Comparison of ENCODE assay signal across 9 cellular contexts in the genomic region with DNA sequence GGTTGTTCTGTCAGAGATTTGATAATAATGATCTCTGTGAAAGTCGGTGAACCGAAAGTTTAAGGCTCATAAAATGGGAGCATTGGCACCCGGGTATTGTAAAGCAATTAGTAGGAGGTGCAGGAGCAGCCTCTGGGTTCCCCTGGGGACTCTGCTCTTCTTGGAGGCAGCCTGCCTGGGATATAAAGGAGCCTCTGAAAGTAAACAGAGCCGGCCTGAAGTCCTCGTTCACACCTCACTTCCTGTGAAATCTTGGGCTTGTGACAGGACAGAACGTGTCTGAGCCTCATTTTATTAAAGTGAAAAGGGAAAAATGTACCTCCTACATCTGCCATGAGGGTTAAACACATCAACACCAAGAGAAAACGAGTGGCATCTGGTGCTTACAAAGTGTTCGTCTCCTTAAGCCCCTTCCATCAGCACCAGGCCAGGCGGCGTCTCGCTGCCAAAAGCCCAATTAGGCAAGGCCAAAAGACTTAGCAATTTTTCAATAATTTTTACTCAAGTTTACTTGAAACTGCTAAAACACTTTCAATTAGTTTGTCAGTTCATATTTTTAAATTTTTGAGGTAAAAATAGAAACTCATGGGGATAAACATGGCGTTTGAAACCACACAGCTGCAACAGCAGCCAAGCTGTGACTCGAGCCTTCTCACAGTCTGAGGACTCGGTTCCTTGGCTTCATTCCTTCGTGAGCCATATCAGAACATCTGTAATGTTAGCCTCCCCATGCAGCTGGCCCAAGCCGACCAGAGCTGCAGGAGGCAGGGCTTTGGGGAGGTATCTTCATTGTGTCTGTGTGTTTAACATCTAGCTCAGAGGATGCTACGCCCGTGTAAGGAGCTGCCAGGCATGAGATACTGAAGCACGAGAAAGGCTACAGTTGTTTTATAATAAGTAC. TPM values are rescaled to one million over a fixed set of nuclear protein-coding genes. Genes with fewer than 3 reads are reported as not detected.
DNase-seq lines count a peak whose midpoint lies in the region; ATAC-seq and TF ChIP-seq lines count a peak whose summit lies in the region.
"Had no signal": no experiment of that assay in that cellular context is flagged by ENCODE, and none has a peak within 500 bp of the region (broad histone marks: within the 10 kb centered on the region; RNA-seq: fewer than 3 reads in every experiment).

No MANE protein-coding gene starts in this region.

- ATAC-seq in gastroesophageal sphincter (peak; percentile 64), GM19397 (IDR thresholded peaks at IDR 0.05; ENCODE audit: unreplicated experiment) (no peak)

- peak overlapping the region; percentile 49 to 85 (median 81) for H3K27ac ChIP-seq in gastroesophageal sphincter
- H3K27ac ChIP-seq in stomach: peak overlapping the region in 4 of 5 donors; percentile 3 to 76 (median 53)
- no peak overlapping the region for H3K27ac ChIP-seq in caudate nucleus (ENCODE audit: low read depth, low read length)

- TF ChIP-seq CTCF in gastroesophageal sphincter (IDR thresholded peaks at IDR 0.05) (no peak), stomach (IDR thresholded peaks at IDR 0.05) (no peak)

- TF ChIP-seq POLR2A in gastroesophageal sphincter (IDR thresholded peaks at IDR 0.05) (no peak), stomach (IDR thresholded peaks at IDR 0.05) (no peak)

- H3K9me3 ChIP-seq in gastroesophageal sphincter (no peaks in the 10 kb centered on the region), stomach (no peaks in the 10 kb centered on the region)

- H3K4me3 ChIP-seq in gastroesophageal sphincter: peak overlapping the region in 1 of 2 donors; percentile 21
- no peak overlapping the region for H3K4me3 ChIP-seq in stomach

- H3K4me1 ChIP-seq in gastroesophageal sphincter: peaks cover 0 to 62% (median 18%) of the 10 kb centered on the region in 3 donors
- H3K4me1 ChIP-seq in stomach: peaks cover 7 to 36% (median 18%) of the 10 kb centered on the region in 4 donors

- H3K27me3 ChIP-seq in gastroesophageal sphincter (no peaks in the 10 kb centered on the region), stomach (no peaks in the 10 kb centered on the region)

- WGBS in gastroesophageal sphincter (ENCODE audit: low coverage in 1 of 2), 2 donors: 10 to 22% methylated on average over 13 to 19 of the region's 19 CpGs
- WGBS in stomach, 5 donors: 48 to 55% (median 48%) methylated on average over 19 of the region's 19 CpGs

- DNase-seq in NCI-H1436 (lab: John Stamatoyannopoulos, UW) (peak; percentile 18), NCI-H1436 treated with DMSO at 0.1 percent for 48 hours (lab: John Stamatoyannopoulos, UW) (no peak), NCI-H82 treated with DMSO at 0.1 percent for 48 hours (lab: John Stamatoyannopoulos, UW; ENCODE audit: unreplicated experiment) (peak; percentile 69), stomach (no peak), kidney tubule cell (ENCODE audit: low spot score) (no peak), caudate nucleus (lab: John Stamatoyannopoulos, UW) (no peak)
- DNase-seq: activated CD4-positive, alpha-beta T cell treated with anti-CD3 and anti-CD28 coated beads for 1 hour had no signal

- no peaks in the 10 kb centered on the region for H3K36me3 ChIP-seq in gastroesophageal sphincter
- H3K36me3 ChIP-seq in stomach: no peaks in the 10 kb centered on the region

- TF ChIP-seq EP300 in gastroesophageal sphincter (IDR thresholded peaks at IDR 0.05) (no peak), stomach (IDR thresholded peaks at IDR 0.05) (no peak)

- intact Hi-C loops in stomach (cut with DNase I; ENCODE audit: low total_unique reads): no loop called here

RNA-seq across cellular contexts. Expression of a gene that starts 33.6 kb away (rescaled TPM):
- total RNA-seq in gastroesophageal sphincter: 10 to 100 TPM; 23.3 to 35.5 (median 25.5) TPM
- 10 to 100 TPM in 1 of 5 donors, 1 to 10 TPM in 3, under 1 TPM in 1; 0.58 to 27.2 (median 3.6) TPM for total RNA-seq in stomach
- polyA plus RNA-seq in stomach: 1 to 10 TPM; 3.6 to 6.4 (median 4.2) TPM

Comparison
In these comparisons a context has a peak if more than half of its experiments do, and no peak if none do; other contexts are left out.
1. DNase-seq: peak in NCI-H1436 (single experiment) and NCI-H82 treated with DMSO at 0.1 percent for 48 hours (single experiment); none in NCI-H1436 treated with DMSO at 0.1 percent for 48 hours (single experiment), stomach (single experiment), kidney tubule cell (single experiment) and caudate nucleus (0 of 61).